Comparison of ENCODE assay signal across 16 cellular contexts in the genomic region with DNA sequence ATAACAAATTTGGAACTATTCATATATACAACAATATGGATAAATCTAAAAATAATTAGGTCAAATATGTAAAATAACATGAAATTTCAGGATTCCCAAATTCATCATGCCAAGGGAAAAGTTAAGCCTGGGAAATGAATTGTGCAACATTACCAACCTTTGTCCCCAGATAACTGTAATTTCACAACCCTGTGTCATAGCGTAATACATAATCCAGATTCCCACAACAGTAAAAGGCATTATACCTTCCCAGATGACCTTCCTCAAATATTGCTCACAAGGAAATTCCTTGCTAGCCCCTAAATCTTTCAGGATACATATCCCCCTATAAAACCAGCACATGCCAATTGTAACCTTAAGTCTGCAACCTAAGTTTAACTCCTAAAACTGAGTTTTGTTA. TPM values are rescaled to one million over a fixed set of nuclear protein-coding genes. Genes with fewer than 3 reads are reported as not detected.
"Had no signal": no experiment of that assay in that cellular context is flagged by ENCODE, and none has a peak within 500 bp of the region (broad histone marks: within the 10 kb centered on the region; RNA-seq: fewer than 3 reads in every experiment).

No MANE protein-coding gene starts in this region.

- H3K4me2 ChIP-seq: smooth muscle cell had no signal

- ATAC-seq: activated CD4-positive, alpha-beta T cell treated with anti-CD3 and anti-CD28 coated beads for 36 hours; activated T-cell treated with anti-CD3 and anti-CD28 coated beads, Interleukin-2, amount 50 U/mL, for 4 hours; natural killer cell treated with Interleukin-12 subunit alpha and Interleukin-12 subunit beta and Interleukin-15 and Interleukin-18, amount 100 ng/mL, for 72 hours; stimulated activated naive CD8-positive, alpha-beta T cell treated with anti-CD3 and anti-CD28 coated beads, Interleukin-15, Interleukin-2, amounts not matched to agents 100 U/mL and 50 U/mL, for 24 hours; T-helper 17 cell had no signal

- H3K4me1 ChIP-seq: left ventricle myocardium inferior, transverse colon had no signal

- H3K9me3 ChIP-seq: left ventricle myocardium inferior, transverse colon had no signal

- FAIRE-seq: keratinocyte had no signal

- H3K27ac ChIP-seq: dorsolateral prefrontal cortex, left ventricle myocardium inferior, transverse colon had no signal

- H3K36me3 ChIP-seq: left ventricle myocardium inferior, transverse colon had no signal

- H3K27me3 ChIP-seq: transverse colon had no signal

- DNase-seq: activated CD4-positive, alpha-beta memory T cell treated with anti-CD3 and anti-CD28 coated beads, Interleukin-2, amount 10 ng/mL, durations not matched to agents 7 days and 5 days; activated CD4-positive, alpha-beta T cell treated with anti-CD3 and anti-CD28 coated beads for 36 hours; activated effector memory CD4-positive, alpha-beta T cell treated with anti-CD3 and anti-CD28 coated beads, Interleukin-2, amount 50 U/mL, for 16 hours; activated naive CD8-positive, alpha-beta T cell treated with anti-CD3 and anti-CD28 coated beads for 36 hours; activated T-cell treated with anti-CD3 and anti-CD28 coated beads, Interleukin-2, amount 50 U/mL, for 4 hours; anterior cingulate cortex; dorsolateral prefrontal cortex; erythroblast; hippocampal formation; left ventricle myocardium inferior; stimulated activated naive CD8-positive, alpha-beta T cell treated with anti-CD3 and anti-CD28 coated beads, Interleukin-15, Interleukin-2, amounts not matched to agents 100 U/mL and 50 U/mL, for 24 hours; T-helper 17 cell; transverse colon had no signal

- H3K4me3 ChIP-seq: dorsolateral prefrontal cortex, left ventricle myocardium inferior, smooth muscle cell, transverse colon had no signal

RNA-seq across cellular contexts. Expression of gene RAB40A, which starts 32.9 kb away (rescaled TPM):
- total RNA-seq: left ventricle myocardium inferior had no signal
